In the genomic region with DNA sequence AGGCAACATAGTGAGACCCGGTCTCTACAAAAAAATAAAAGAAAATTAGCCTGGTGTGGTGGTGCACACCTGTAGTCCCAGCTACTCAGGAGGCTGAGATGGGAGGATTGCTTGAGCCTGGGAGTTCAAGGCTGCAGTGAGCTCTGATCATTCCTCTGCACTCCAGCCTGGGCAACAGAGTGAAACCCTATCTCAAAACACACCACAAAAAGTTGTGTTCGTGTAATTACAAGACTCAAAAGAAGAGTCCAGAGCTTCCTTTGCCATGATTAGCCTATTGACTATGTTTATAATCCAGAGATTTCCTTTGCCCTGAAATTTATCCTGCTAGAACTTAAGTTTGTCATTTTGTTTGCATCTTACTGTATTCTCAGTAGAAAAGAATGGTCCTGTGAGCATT, we compare ENCODE assay signal across 21 cellular contexts.
"Had no signal": no experiment of that assay in that cellular context is flagged by ENCODE, and none has a peak within 500 bp of the region (broad histone marks: within the 10 kb centered on the region; RNA-seq: fewer than 3 reads in every experiment).

No MANE protein-coding gene starts in this region.

- H3K36me3 ChIP-seq: left ventricle myocardium inferior, lower lobe of right lung had no signal

- H3K4me3 ChIP-seq: coronary artery, hepatocyte, left ventricle myocardium inferior, lower lobe of right lung, psoas muscle, spleen had no signal

- H3K27me3 ChIP-seq: hepatocyte, spleen had no signal

- H3K4me2 ChIP-seq: hepatocyte had no signal

- H3K27me3 Mint-ChIP-seq: type B pancreatic cell had no signal

- ATAC-seq: left cardiac atrium, lower lobe of right lung, psoas muscle, sciatic nerve had no signal

- H3K79me2 ChIP-seq: parathyroid adenoma had no signal

- H3K9me3 Mint-ChIP-seq: nephron had no signal

- H3K4me1 ChIP-seq: parathyroid adenoma, psoas muscle had no signal

- H3K27ac ChIP-seq: coronary artery, hepatocyte, left ventricle myocardium inferior, lower lobe of right lung, parathyroid adenoma, psoas muscle, spleen had no signal

- H3K4me3 Mint-ChIP-seq: nephron, type B pancreatic cell had no signal

- H3K9me3 ChIP-seq: left ventricle myocardium inferior, lower lobe of right lung, psoas muscle, spleen had no signal

- H3K9ac ChIP-seq: parathyroid adenoma had no signal

- DNase-seq: effector CD4-positive, alpha-beta T cell; foreskin melanocyte; head of caudate nucleus; kidney; left cardiac atrium; left ventricle myocardium inferior; lower lobe of right lung; midbrain; psoas muscle; retina; spleen; stimulated activated CD4-positive, alpha-beta T cell treated with anti-CD3 and anti-CD28 coated beads, Interleukin-15, amount 100 ng/mL, for 24 hours; stimulated activated CD4-positive, alpha-beta T cell treated with anti-CD3 and anti-CD28 coated beads, Interleukin-1b, Interleukin-23, amount 100 ng/mL, for 48 hours; stimulated activated CD4-positive, alpha-beta T cell treated with anti-CD3 and anti-CD28 coated beads, Interleukin-4, amount 100 ng/mL, for 24 hours; stimulated activated naive CD4-positive, alpha-beta T cell had no signal

- H2AFZ ChIP-seq: hepatocyte, parathyroid adenoma had no signal
